Comparison of ENCODE assay signal across 1 cellular context in the genomic region with DNA sequence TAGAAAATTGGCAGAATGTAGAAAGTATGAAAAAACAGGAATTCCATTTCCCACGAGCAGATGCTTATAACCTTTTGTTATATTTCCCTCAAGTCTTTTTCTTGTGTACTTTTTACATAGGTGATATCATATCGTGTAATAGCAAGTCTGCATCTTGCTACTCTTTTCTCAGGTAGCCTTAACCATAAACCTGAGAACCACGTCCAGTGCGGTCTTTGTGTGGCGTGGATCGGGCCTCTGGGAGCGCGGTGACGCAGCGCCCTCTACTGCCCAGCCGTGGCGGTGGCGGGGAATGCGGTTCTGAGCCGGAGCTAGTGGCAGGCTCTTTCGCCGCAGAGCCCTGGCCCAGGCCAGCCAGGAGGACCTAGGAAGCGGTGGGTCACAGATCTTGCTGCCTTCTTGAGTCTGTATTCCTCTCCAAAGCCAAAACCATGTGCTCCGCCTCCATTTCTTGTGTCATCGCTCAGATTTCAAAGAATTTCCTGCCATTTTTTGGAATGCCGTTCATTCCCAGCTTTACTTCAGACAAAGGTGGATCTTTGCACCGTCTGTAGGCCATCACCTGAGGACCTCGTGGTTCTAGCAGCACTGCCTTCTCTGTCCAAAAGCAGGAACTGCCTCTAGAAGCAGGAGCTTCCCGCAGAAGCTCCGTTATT.
TF ChIP-seq lines count a peak whose summit lies in the region.

No MANE protein-coding gene starts in this region.

TF ChIP-seq in neural cell, 6 proteins besides CTCF, POLR2A, EP300 and RAD21 (continued from another document):
- TF ChIP-seq MXI1 (conservative IDR thresholded peaks at IDR 0.05; ENCODE audit: poor library complexity, severe bottlenecking): no peak
TF ChIP-seq in neural cell: peak in this region for 2.
